In genomic region chr10:88122145-88122544, GRCh38 we compare ENCODE assay signal across 23 cellular contexts.
"Had no signal": no experiment of that assay in that cellular context is flagged by ENCODE, and none has a peak within 500 bp of the region (broad histone marks: within the 10 kb centered on the region; RNA-seq: fewer than 3 reads in every experiment).

No MANE protein-coding gene starts in this region.

- H3K36me3 ChIP-seq: gastrocnemius medialis, prostate gland, sigmoid colon, stomach, thyroid gland had no signal

- DNase-seq: cortex of kidney; effector CD4-positive, alpha-beta T cell; foreskin fibroblast; gastrocnemius medialis; head of caudate nucleus; kidney; midbrain; naive thymus-derived CD4-positive, alpha-beta T cell; nucleus accumbens; right cardiac atrium; sigmoid colon; stimulated activated CD4-positive, alpha-beta T cell treated with anti-CD3 and anti-CD28 coated beads, Interleukin-2, amount 100 ng/mL, for 24 hours; stimulated activated CD4-positive, alpha-beta T cell treated with anti-CD3 and anti-CD28 coated beads, Interleukin-4, amount 100 ng/mL, for 24 hours; stimulated activated naive CD4-positive, alpha-beta T cell treated with Interleukin-2 at 50 U/mL for 16 hours; stomach; thyroid gland; trophoblast cell had no signal

- ATAC-seq: esophagus mucosa; gastrocnemius medialis; left lobe of liver; naive thymus-derived CD4-positive, alpha-beta T cell; right cardiac atrium; stimulated activated effector memory CD8-positive, alpha-beta T cell treated with anti-CD3 and anti-CD28 coated beads, Interleukin-12 subunit alpha, Interleukin-12 subunit beta, amount 100 ng/mL, for 72 hours had no signal

- H3K4me1 ChIP-seq: prostate gland, sigmoid colon had no signal

- H3K27me3 ChIP-seq: gastrocnemius medialis, sigmoid colon, stomach, thyroid gland had no signal

- H3K4me3 ChIP-seq: gastrocnemius medialis, lung, prostate gland, sigmoid colon, stomach, thyroid gland had no signal

- H3K9me3 ChIP-seq: gastrocnemius medialis, prostate gland, sigmoid colon, stomach, thyroid gland had no signal

- H3K27ac ChIP-seq: epithelial cell of prostate, gastrocnemius medialis, prostate gland, sigmoid colon, stomach, thyroid gland had no signal

- FAIRE-seq: kidney had no signal
